Comparison of ENCODE assay signal across 1 cellular context in genomic region chr9:120714846-120715231, GRCh38.
A peak's percentile ranks its signal among the peaks of the same experiment; 100 is the strongest.
TF ChIP-seq lines count a peak whose summit lies in the region.

No MANE protein-coding gene starts in this region.

TF ChIP-seq in K562, 482 proteins besides CTCF, POLR2A, EP300 and RAD21 (continued from another document and continues in another):
- TF ChIP-seq CLOCK (CRISPR knock-in tag; IDR thresholded peaks at IDR 0.05; ENCODE audit: borderline replicate concordance) (no peak), PRPF4 (IDR thresholded peaks at IDR 0.05; ENCODE audit: insufficient read depth, low read depth, low read length, poor library complexity, severe bottlenecking) (no peak), CTCFL (IDR thresholded peaks at IDR 0.05; ENCODE audit: borderline replicate concordance, insufficient read depth, low read depth, low read length, poor library complexity, severe bottlenecking) (no peak), ZNF124 (CRISPR knock-in tag; IDR thresholded peaks at IDR 0.05) (no peak), SLC30A9 (CRISPR knock-in tag; IDR thresholded peaks at IDR 0.05) (no peak), KLF1 (tag; IDR thresholded peaks at IDR 0.05) (0 out of 2 replicates have a peak, but pooled peaks have one; percentile 39), RFX1 (IDR thresholded peaks at IDR 0.05) (no peak), MBD2 (IDR thresholded peaks at IDR 0.05; ENCODE audit: borderline replicate concordance, low read depth) (no peak), TAL1 (IDR thresholded peaks at IDR 0.05) (no peak), ZNF764 (CRISPR knock-in tag; IDR thresholded peaks at IDR 0.05; ENCODE audit: low read depth) (no peak), BRCA1 (IDR thresholded peaks at IDR 0.05) (no peak), BRCA1 (CRISPR knock-in tag; IDR thresholded peaks at IDR 0.05) (no peak), ZBTB5 (IDR thresholded peaks at IDR 0.05) (no peak), CC2D1A (IDR thresholded peaks at IDR 0.05) (peak; percentile 36; the same call in 1 of the 2 replicates), TFAM (CRISPR knock-in tag; conservative IDR thresholded peaks at IDR 0.05) (no peak), AFF4 (CRISPR knock-in tag; IDR thresholded peaks at IDR 0.05) (no peak), PHF21A (IDR thresholded peaks at IDR 0.05; ENCODE audit: borderline replicate concordance, low read depth) (no peak), ZNF431 (CRISPR knock-in tag; IDR thresholded peaks at IDR 0.05) (no peak), HOXB6 (CRISPR knock-in tag; IDR thresholded peaks at IDR 0.05; ENCODE audit: borderline replicate concordance) (no peak), CHD4 (IDR thresholded peaks at IDR 0.05; ENCODE audit: insufficient read depth, insufficient replicate concordance, low read depth, low read length, poor library complexity, severe bottlenecking) (peak; percentile 96), KLF10 (CRISPR knock-in tag; IDR thresholded peaks at IDR 0.05) (no peak), ZNF175 (CRISPR knock-in tag; IDR thresholded peaks at IDR 0.05; ENCODE audit: low read depth) (no peak), NCOR1 (IDR thresholded peaks at IDR 0.05) (no peak), KAT2B (IDR thresholded peaks at IDR 0.05; ENCODE audit: low read depth, low read length) (no peak), MYBL2 (IDR thresholded peaks at IDR 0.05; ENCODE audit: low read depth) (no peak), MYBL2 (CRISPR knock-in tag; IDR thresholded peaks at IDR 0.05; ENCODE audit: borderline replicate concordance) (no peak), NFXL1 (CRISPR knock-in tag; IDR thresholded peaks at IDR 0.05) (no peak), ATF1 (CRISPR knock-in tag; IDR thresholded peaks at IDR 0.05) (no peak), ATF1 (tag; IDR thresholded peaks at IDR 0.05) (no peak; the same call in 1 of the 2 replicates), ZNF253 (CRISPR knock-in tag; conservative IDR thresholded peaks at IDR 0.05) (no peak), STAG1 (CRISPR knock-in tag; IDR thresholded peaks at IDR 0.05; ENCODE audit: borderline replicate concordance) (no peak), CGGBP1 (CRISPR knock-in tag; IDR thresholded peaks at IDR 0.05) (no peak), CBFB (CRISPR knock-in tag; IDR thresholded peaks at IDR 0.05) (no peak), ZNF133 (CRISPR knock-in tag; IDR thresholded peaks at IDR 0.05) (no peak), PHB (CRISPR knock-in tag; IDR thresholded peaks at IDR 0.05) (no peak), BCLAF1 (IDR thresholded peaks at IDR 0.05; ENCODE audit: borderline replicate concordance in 1 of 2, control insufficient read depth in 1 of 2, low read depth in 2 of 2, low read length in 1 of 2) (no peak), PML (IDR thresholded peaks at IDR 0.05; ENCODE audit: low read length) (0 out of 2 replicates have a peak, but pooled peaks have one; percentile 11), HBP1 (CRISPR knock-in tag; IDR thresholded peaks at IDR 0.05) (no peak), HDAC8 (tag; IDR thresholded peaks at IDR 0.05) (0 out of 2 replicates have a peak, but pooled peaks have one; percentile 6)
- TF ChIP-seq, protein P1, sequence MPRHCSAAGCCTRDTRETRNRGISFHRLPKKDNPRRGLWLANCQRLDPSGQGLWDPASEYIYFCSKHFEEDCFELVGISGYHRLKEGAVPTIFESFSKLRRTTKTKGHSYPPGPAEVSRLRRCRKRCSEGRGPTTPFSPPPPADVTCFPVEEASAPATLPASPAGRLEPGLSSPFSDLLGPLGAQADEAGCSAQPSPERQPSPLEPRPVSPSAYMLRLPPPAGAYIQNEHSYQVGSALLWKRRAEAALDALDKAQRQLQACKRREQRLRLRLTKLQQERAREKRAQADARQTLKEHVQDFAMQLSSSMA (CRISPR knock-in tag; IDR thresholded peaks at IDR 0.05) = no peak
- TF ChIP-seq, protein P2, sequence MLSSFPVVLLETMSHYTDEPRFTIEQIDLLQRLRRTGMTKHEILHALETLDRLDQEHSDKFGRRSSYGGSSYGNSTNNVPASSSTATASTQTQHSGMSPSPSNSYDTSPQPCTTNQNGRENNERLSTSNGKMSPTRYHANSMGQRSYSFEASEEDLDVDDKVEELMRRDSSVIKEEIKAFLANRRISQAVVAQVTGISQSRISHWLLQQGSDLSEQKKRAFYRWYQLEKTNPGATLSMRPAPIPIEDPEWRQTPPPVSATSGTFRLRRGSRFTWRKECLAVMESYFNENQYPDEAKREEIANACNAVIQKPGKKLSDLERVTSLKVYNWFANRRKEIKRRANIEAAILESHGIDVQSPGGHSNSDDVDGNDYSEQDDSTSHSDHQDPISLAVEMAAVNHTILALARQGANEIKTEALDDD (IDR thresholded peaks at IDR 0.05) = no peak
- TF ChIP-seq, protein P3, sequence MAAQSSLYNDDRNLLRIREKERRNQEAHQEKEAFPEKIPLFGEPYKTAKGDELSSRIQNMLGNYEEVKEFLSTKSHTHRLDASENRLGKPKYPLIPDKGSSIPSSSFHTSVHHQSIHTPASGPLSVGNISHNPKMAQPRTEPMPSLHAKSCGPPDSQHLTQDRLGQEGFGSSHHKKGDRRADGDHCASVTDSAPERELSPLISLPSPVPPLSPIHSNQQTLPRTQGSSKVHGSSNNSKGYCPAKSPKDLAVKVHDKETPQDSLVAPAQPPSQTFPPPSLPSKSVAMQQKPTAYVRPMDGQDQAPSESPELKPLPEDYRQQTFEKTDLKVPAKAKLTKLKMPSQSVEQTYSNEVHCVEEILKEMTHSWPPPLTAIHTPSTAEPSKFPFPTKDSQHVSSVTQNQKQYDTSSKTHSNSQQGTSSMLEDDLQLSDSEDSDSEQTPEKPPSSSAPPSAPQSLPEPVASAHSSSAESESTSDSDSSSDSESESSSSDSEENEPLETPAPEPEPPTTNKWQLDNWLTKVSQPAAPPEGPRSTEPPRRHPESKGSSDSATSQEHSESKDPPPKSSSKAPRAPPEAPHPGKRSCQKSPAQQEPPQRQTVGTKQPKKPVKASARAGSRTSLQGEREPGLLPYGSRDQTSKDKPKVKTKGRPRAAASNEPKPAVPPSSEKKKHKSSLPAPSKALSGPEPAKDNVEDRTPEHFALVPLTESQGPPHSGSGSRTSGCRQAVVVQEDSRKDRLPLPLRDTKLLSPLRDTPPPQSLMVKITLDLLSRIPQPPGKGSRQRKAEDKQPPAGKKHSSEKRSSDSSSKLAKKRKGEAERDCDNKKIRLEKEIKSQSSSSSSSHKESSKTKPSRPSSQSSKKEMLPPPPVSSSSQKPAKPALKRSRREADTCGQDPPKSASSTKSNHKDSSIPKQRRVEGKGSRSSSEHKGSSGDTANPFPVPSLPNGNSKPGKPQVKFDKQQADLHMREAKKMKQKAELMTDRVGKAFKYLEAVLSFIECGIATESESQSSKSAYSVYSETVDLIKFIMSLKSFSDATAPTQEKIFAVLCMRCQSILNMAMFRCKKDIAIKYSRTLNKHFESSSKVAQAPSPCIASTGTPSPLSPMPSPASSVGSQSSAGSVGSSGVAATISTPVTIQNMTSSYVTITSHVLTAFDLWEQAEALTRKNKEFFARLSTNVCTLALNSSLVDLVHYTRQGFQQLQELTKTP (IDR thresholded peaks at IDR 0.05; ENCODE audit: low read depth in 1 of 2, partially characterized antibody in 2 of 2) = no peak
